Comparison of ENCODE assay signal across 25 cellular contexts in genomic region chr11:75024764-75025211, GRCh38.
A peak's percentile ranks its signal among the peaks of the same experiment; 100 is the strongest.
DNase-seq lines count a peak whose midpoint lies in the region.
"Had no signal": no experiment of that assay in that cellular context is flagged by ENCODE, and none has a peak within 500 bp of the region (broad histone marks: within the 10 kb centered on the region; RNA-seq: fewer than 3 reads in every experiment).

No MANE protein-coding gene starts in this region.

- in situ Hi-C loops in HAP-1 (cut with MboI; ENCODE audit: low sequenced_read_pairs): loop anchor here (5.0 kb wide), 1 partner anchor 223 kb away; no protein-coding TSS in a partner anchor

- no peaks in the 10 kb centered on the region for H3K27me3 ChIP-seq in HAP-1 (ENCODE audit: low read depth)
- H3K27me3 ChIP-seq: ascending aorta, neutrophil, Peyer's patch, SJSA1, tibial artery had no signal

- H3K36me3 ChIP-seq in HAP-1 (replicated peaks): no peaks in the 10 kb centered on the region
- H3K36me3 ChIP-seq: ascending aorta, lower lobe of right lung, neutrophil, Peyer's patch, SJSA1, tibial artery had no signal

- intact Hi-C loops in posterior cingulate gyrus (cut with DNase I): loop anchor here (5.0 kb wide), 1 partner anchor 118 kb away; no protein-coding TSS in a partner anchor

- H3K4me3 ChIP-seq in HAP-1: no peak overlapping the region
- H3K4me3 ChIP-seq: ascending aorta, lower lobe of right lung, Peyer's patch, SJSA1, tibial artery had no signal

- DNase-seq in DMS79 treated with DMSO at 0.1 percent for 48 hours (lab: John Stamatoyannopoulos, UW): peak; percentile 37
- no peak for DNase-seq in DMS79 (lab: John Stamatoyannopoulos, UW)
- peak; percentile 86 for DNase-seq in NCI-H82 (lab: John Stamatoyannopoulos, UW)
- peak; percentile 66 for DNase-seq in globus pallidus (ENCODE audit: low spot score)
- peak in 6 of 10 donors; percentile 13 to 87 (median 27) for DNase-seq in posterior cingulate gyrus
- DNase-seq in effector CD8-positive, alpha-beta T cell (lab: John Stamatoyannopoulos, UW): no peak
- no peak for DNase-seq in HAP-1 (ENCODE audit: low spot score in 2 of 2)
- no peak for DNase-seq in NCI-H2171 treated with DMSO at 0.1 percent for 48 hours (lab: John Stamatoyannopoulos, UW)
- DNase-seq: 8988T; activated CD4-positive, alpha-beta T cell treated with anti-CD3 and anti-CD28 coated beads, Interleukin-2, amount 10 ng/mL, durations not matched to agents 24 days and 14 days; activated naive CD4-positive, alpha-beta T cell treated with anti-CD3 and anti-CD28 coated beads, Interleukin-2, amount 50 U/mL, for 16 hours; COR-L47; dermis blood vessel endothelial cell; EL; lower lobe of right lung; NCI-H1092; NK-92 treated with Interleukin-12 subunit alpha and Interleukin-12 subunit beta, amount 100 ng/mL, for 24 hours; Peyer's patch; stimulated activated CD4-positive, alpha-beta T cell treated with anti-CD3 and anti-CD28 coated beads, Interleukin-4, amount 100 ng/mL, for 1 hour; stimulated activated naive CD4-positive, alpha-beta T cell treated with Interleukin-2 at 50 U/mL for 16 hours; T-helper 17 cell; tibial artery had no signal

- H3K4me1 ChIP-seq in HAP-1: no peaks in the 10 kb centered on the region
- H3K4me1 ChIP-seq: ascending aorta, lower lobe of right lung, Peyer's patch, SJSA1, tibial artery had no signal

- H3K9me3 ChIP-seq in HAP-1: no peaks in the 10 kb centered on the region
- H3K9me3 ChIP-seq: ascending aorta, lower lobe of right lung, neutrophil, Peyer's patch, SJSA1, tibial artery had no signal

Comparison
In these comparisons a context has a peak if more than half of its experiments do, and no peak if none do; other contexts are left out.
1. DNase-seq: peak in DMS79 treated with DMSO at 0.1 percent for 48 hours (single experiment), NCI-H82 (single experiment), globus pallidus (single experiment) and posterior cingulate gyrus (6 of 10); none in DMS79 (single experiment), effector CD8-positive, alpha-beta T cell (single experiment), HAP-1 (0 of 2) and NCI-H2171 treated with DMSO at 0.1 percent for 48 hours (single experiment).